ENCODE assay signal across 8 cellular contexts in the genomic region with DNA sequence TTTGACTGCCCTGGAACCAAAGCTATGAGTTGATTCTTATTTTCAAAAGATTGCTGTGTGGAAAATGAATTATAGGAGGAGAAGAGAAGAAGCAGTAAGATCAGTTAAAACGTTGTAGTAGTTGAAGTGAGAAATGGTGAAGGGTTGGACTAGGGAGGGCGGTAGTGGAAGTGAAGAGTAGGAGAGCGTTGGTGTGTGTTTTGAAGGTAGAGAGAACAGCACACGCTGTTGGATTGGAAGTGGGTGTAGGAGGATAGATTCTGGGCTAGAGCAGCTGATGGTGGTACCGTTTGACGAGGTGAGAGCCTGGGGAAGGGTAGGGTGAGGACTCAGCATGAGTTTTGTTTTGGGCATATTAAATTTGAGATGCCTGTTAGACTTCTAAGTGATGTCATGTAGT.
"Had no signal": no experiment of that assay in that cellular context is flagged by ENCODE, and none has a peak within 500 bp of the region (broad histone marks: within the 10 kb centered on the region; RNA-seq: fewer than 3 reads in every experiment).

No MANE protein-coding gene starts in this region.

- H3K27ac ChIP-seq: GM23248 had no signal

- ATAC-seq: HCT116 had no signal

- H3K9ac ChIP-seq: GM23248 had no signal

- H3K27ac Mint-ChIP-seq: HFFc6 had no signal

- H3K9me3 ChIP-seq: HAP-1 had no signal

- H3K4me3 ChIP-seq: GM23248, HAP-1 had no signal

- FAIRE-seq: HTR-8/SVneo had no signal

- H3K4me3 Mint-ChIP-seq: HFFc6 had no signal

- H2AFZ ChIP-seq: GM23248 had no signal

- H3K9me3 Mint-ChIP-seq: HFFc6 had no signal

- H3K4me1 ChIP-seq: HAP-1 had no signal

- DNase-seq: GM23248, GOT3, H7, HFFc6, IMR-90 had no signal
